ENCODE assay signal across 1 cellular context in genomic region chr14:96405603-96406158, GRCh38.
A peak's percentile ranks its signal among the peaks of the same experiment; 100 is the strongest.
TF ChIP-seq lines count a peak whose summit lies in the region.

No MANE protein-coding gene starts in this region.

TF ChIP-seq in K562, 482 proteins besides CTCF, POLR2A, EP300 and RAD21:
- TF ChIP-seq ZNF766 (CRISPR knock-in tag; conservative IDR thresholded peaks at IDR 0.05): peak; percentile 86
- TF ChIP-seq ZNF316 (IDR thresholded peaks at IDR 0.05): peak; percentile 57; the same call in 1 of the 2 replicates
- peak; percentile 49; the same call in 1 of the 2 replicates for TF ChIP-seq MAFF (IDR thresholded peaks at IDR 0.05; ENCODE audit: low read length)
- TF ChIP-seq, protein P1, sequence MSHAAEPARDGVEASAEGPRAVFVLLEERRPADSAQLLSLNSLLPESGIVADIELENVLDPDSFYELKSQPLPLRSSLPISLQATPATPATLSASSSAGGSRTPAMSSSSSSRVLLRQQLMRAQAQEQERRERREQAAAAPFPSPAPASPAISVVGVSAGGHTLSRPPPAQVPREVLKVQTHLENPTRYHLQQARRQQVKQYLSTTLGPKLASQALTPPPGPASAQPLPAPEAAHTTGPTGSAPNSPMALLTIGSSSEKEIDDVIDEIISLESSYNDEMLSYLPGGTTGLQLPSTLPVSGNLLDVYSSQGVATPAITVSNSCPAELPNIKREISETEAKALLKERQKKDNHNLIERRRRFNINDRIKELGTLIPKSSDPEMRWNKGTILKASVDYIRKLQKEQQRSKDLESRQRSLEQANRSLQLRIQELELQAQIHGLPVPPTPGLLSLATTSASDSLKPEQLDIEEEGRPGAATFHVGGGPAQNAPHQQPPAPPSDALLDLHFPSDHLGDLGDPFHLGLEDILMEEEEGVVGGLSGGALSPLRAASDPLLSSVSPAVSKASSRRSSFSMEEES (CRISPR knock-in tag; IDR thresholded peaks at IDR 0.05): 0 out of 2 replicates have a peak, but pooled peaks have one; percentile 16
- TF ChIP-seq ZNF699 (CRISPR knock-in tag; IDR thresholded peaks at IDR 0.05; ENCODE audit: insufficient replicate concordance): no peak
- TF ChIP-seq MAFK (IDR thresholded peaks at IDR 0.05; ENCODE audit: low read length): peak; percentile 44; the same call in 1 of the 2 replicates
- peak; percentile 30; the same call in 1 of the 2 replicates for TF ChIP-seq GATA2 (CRISPR knock-in tag; IDR thresholded peaks at IDR 0.05)
- TF ChIP-seq CCAR2 (IDR thresholded peaks at IDR 0.05; ENCODE audit: low read depth, low read length): no peak
- TF ChIP-seq NONO (IDR thresholded peaks at IDR 0.05; ENCODE audit: low read depth in 2 of 2, low read length in 1 of 2): no peak
- TF ChIP-seq ZNF444 (CRISPR knock-in tag; IDR thresholded peaks at IDR 0.05): no peak
- TF ChIP-seq MYNN (IDR thresholded peaks at IDR 0.05): peak; percentile 68; the same call in 1 of the 2 replicates
- no peak for TF ChIP-seq MYNN (CRISPR knock-in tag; IDR thresholded peaks at IDR 0.05)
- peak; percentile 68 for TF ChIP-seq ZNF384 (IDR thresholded peaks at IDR 0.05; ENCODE audit: low read depth, low read length)
- no peak for TF ChIP-seq HNRNPUL1 (IDR thresholded peaks at IDR 0.05; ENCODE audit: low read length)
- TF ChIP-seq RAD51 (IDR thresholded peaks at IDR 0.05; ENCODE audit: borderline replicate concordance, low read depth): peak; percentile 56; the same call in 1 of the 2 replicates
- TF ChIP-seq ZNF165 (CRISPR knock-in tag; IDR thresholded peaks at IDR 0.05; ENCODE audit: borderline replicate concordance): no peak
- TF ChIP-seq, protein P2, sequence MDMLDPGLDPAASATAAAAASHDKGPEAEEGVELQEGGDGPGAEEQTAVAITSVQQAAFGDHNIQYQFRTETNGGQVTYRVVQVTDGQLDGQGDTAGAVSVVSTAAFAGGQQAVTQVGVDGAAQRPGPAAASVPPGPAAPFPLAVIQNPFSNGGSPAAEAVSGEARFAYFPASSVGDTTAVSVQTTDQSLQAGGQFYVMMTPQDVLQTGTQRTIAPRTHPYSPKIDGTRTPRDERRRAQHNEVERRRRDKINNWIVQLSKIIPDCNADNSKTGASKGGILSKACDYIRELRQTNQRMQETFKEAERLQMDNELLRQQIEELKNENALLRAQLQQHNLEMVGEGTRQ (CRISPR knock-in tag; IDR thresholded peaks at IDR 0.05): peak; percentile 23; the same call in 1 of the 2 replicates
- TF ChIP-seq SMARCA4 (IDR thresholded peaks at IDR 0.05): 0 out of 2 replicates have a peak, but pooled peaks have one; percentile 34
- peak; percentile 85 for TF ChIP-seq NFE2 (IDR thresholded peaks at IDR 0.05; ENCODE audit: low read depth)
- peak; percentile 54; the same call in 1 of the 2 replicates for TF ChIP-seq C11orf30 (IDR thresholded peaks at IDR 0.05; ENCODE audit: low read depth)
- TF ChIP-seq, protein P3, sequence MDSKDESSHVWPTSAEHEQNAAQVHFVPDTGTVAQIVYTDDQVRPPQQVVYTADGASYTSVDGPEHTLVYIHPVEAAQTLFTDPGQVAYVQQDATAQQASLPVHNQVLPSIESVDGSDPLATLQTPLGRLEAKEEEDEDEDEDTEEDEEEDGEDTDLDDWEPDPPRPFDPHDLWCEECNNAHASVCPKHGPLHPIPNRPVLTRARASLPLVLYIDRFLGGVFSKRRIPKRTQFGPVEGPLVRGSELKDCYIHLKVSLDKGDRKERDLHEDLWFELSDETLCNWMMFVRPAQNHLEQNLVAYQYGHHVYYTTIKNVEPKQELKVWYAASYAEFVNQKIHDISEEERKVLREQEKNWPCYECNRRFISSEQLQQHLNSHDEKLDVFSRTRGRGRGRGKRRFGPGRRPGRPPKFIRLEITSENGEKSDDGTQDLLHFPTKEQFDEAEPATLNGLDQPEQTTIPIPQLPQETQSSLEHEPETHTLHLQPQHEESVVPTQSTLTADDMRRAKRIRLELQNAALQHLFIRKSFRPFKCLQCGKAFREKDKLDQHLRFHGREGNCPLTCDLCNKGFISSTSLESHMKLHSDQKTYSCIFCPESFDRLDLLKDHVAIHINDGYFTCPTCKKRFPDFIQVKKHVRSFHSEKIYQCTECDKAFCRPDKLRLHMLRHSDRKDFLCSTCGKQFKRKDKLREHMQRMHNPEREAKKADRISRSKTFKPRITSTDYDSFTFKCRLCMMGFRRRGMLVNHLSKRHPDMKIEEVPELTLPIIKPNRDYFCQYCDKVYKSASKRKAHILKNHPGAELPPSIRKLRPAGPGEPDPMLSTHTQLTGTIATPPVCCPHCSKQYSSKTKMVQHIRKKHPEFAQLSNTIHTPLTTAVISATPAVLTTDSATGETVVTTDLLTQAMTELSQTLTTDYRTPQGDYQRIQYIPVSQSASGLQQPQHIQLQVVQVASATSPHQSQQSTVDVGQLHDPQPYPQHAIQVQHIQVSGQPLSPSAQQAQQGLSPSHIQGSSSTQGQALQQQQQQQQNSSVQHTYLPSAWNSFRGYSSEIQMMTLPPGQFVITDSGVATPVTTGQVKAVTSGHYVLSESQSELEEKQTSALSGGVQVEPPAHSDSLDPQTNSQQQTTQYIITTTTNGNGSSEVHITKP (IDR thresholded peaks at IDR 0.05; ENCODE audit: partially characterized antibody): peak; percentile 27
- TF ChIP-seq FOXJ2 (tag; IDR thresholded peaks at IDR 0.05): no peak
- peak; percentile 48 for TF ChIP-seq MAFG (tag; conservative IDR thresholded peaks at IDR 0.05)
- TF ChIP-seq DPF2 (IDR thresholded peaks at IDR 0.05): peak; percentile 60; the same call in 1 of the 2 replicates
